8 cellular contexts compared by ENCODE assay signal in genomic region chr2:74334931-74335333, GRCh38. TPM values are rescaled to one million over a fixed set of nuclear protein-coding genes. Genes with fewer than 3 reads are reported as not detected.
DNase-seq lines count a peak whose midpoint lies in the region; ATAC-seq, FAIRE-seq and TF ChIP-seq lines count a peak whose summit lies in the region.

No MANE protein-coding gene starts in this region.

- POLR2A ChIA-PET in A549 (lab: Yijun Ruan, JAX), result interaction anchor here (1.0 to 2.0 kb wide), 2 partner anchors 86 to 157 kb away, joined by 3 to 4 read pairs; partner anchors contain the start of gene MOB1A
- POLR2A ChIA-PET in WTC11 (lab: Charles Lee), result interaction anchor here (1.3 kb wide), 1 partner anchor 40 kb away, joined by 4 read pairs; no protein-coding TSS in a partner anchor

- no peaks in the 10 kb centered on the region for H3K79me2 ChIP-seq in mammary epithelial cell (ENCODE audit: insufficient read depth, low read length)

- ATAC-seq in A549, result peak; percentile 90 to 96
- ATAC-seq in GM18867 (IDR thresholded peaks at IDR 0.05; ENCODE audit: unreplicated experiment), result peak; percentile 49
- peak; percentile 93 for ATAC-seq in WTC11
- no peak for ATAC-seq in HG03196 (IDR thresholded peaks at IDR 0.05; ENCODE audit: unreplicated experiment)

- H3K36me3 ChIP-seq in mammary epithelial cell (ENCODE audit: insufficient read depth, low read length), result no peaks in the 10 kb centered on the region

- TF ChIP-seq RAD21 in A549 (conservative IDR thresholded peaks at IDR 0.05 in 1 of 2, IDR thresholded peaks at IDR 0.05 in 1 of 2), result peak; percentile 72 to 83

- no peak overlapping the region for H3K27ac Mint-ChIP-seq in WTC11

- no peaks in the 10 kb centered on the region for H3K9me3 Mint-ChIP-seq in WTC11

- dilution Hi-C loops in mammary epithelial cell (cut with HindIII; ENCODE audit: low sequenced_read_pairs), result no loop called here

- H3K4me1 Mint-ChIP-seq in WTC11, result no peaks in the 10 kb centered on the region

- no TSS peak for BruUV-seq in mammary epithelial cell (replicated peaks; lab: Mats Ljungman, UMichigan)

- no peak overlapping the region for H3K4me3 Mint-ChIP-seq in WTC11

- no peaks in the 10 kb centered on the region for H4K20me1 ChIP-seq in mammary epithelial cell (ENCODE audit: insufficient read depth, low read length)

- H3K27ac ChIP-seq in A549 (no peak overlapping the region), mammary epithelial cell (ENCODE audit: insufficient read depth, low read depth, low read length) (no peak overlapping the region)

- H3K4me2 ChIP-seq in A549 (no peak overlapping the region), mammary epithelial cell (ENCODE audit: insufficient read depth, low read depth, low read length) (no peak overlapping the region)

- H3K9me3 ChIP-seq in A549 (no peaks in the 10 kb centered on the region), mammary epithelial cell (replicated peaks; ENCODE audit: insufficient read depth, low read length) (no peaks in the 10 kb centered on the region)

- no peak overlapping the region for H3K4me3 ChIP-seq in A549
- no peak overlapping the region for H3K4me3 ChIP-seq in mammary epithelial cell (replicated peaks in 1 of 3; ENCODE audit: insufficient read depth in 1 of 3, low read depth in 2 of 3, low read length in 3 of 3)

- H3K27me3 ChIP-seq in mammary epithelial cell (ENCODE audit: insufficient read depth, low read length), result no peaks in the 10 kb centered on the region

- H3K9ac ChIP-seq in mammary epithelial cell (ENCODE audit: insufficient read depth, low read length), result no peak overlapping the region

- in situ Hi-C loops in mammary epithelial cell (cut with MboI; ENCODE audit: low sequenced_read_pairs in 2 of 2), result no loop called here

- TF ChIP-seq EP300 in A549 (IDR thresholded peaks at IDR 0.05), result no peak

- peak; percentile 72 to 81 for DNase-seq in A549 (ENCODE audit: low read depth in 1 of 2, low spot score in 1 of 2)
- DNase-seq in NCI-H2107 (lab: John Stamatoyannopoulos, UW), result peak; percentile 39
- peak; percentile 85 for DNase-seq in WTC11 (ENCODE audit: low spot score)
- peak; percentile 49 for DNase-seq in mammary epithelial cell
- DNase-seq in islet precursor cell, result peak; percentile 87
- peak; percentile 41 to 61 for DNase-seq in stimulated activated CD4-positive, alpha-beta T cell treated with anti-CD3 and anti-CD28 coated beads, Interleukin-1b, Interleukin-23, amount 100 ng/mL, for 1 hour (ENCODE audit: low read depth in 2 of 2)

- peaks cover 10% of the 10 kb centered on the region for H3K27me3 Mint-ChIP-seq in WTC11 (ENCODE audit: low read depth)

- TF ChIP-seq CTCF in A549 (IDR thresholded peaks at IDR 0.05), result peak; percentile 90
- TF ChIP-seq CTCF in WTC11 (IDR thresholded peaks at IDR 0.05), result peak; percentile 90
- peak; percentile 96 to 98 for TF ChIP-seq CTCF in mammary epithelial cell (conservative IDR thresholded peaks at IDR 0.05 in 1 of 2, IDR thresholded peaks at IDR 0.05 in 1 of 2; ENCODE audit: extremely low read depth in 1 of 2, insufficient read depth in 1 of 2, low read depth in 1 of 2, low read length in 2 of 2)

- no peaks in the 10 kb centered on the region for H3K4me1 ChIP-seq in A549
- no peaks in the 10 kb centered on the region for H3K4me1 ChIP-seq in mammary epithelial cell (ENCODE audit: insufficient read depth, low read length)

- H3K36me3 Mint-ChIP-seq in WTC11, result no peaks in the 10 kb centered on the region

- CTCF ChIA-PET in A549 (lab: Yijun Ruan, JAX) (interaction anchor here (0.6 to 5.1 kb wide), 68 partner anchors 11 to 824 kb away, joined by 3 to 105 read pairs (median 5); partner anchors contain the start of genes MOB1A, SLC4A5 and STAMBP), WTC11 (lab: Charles Lee) (interaction anchor here (0.6 to 3.3 kb wide), 76 partner anchors 10 to 512 kb away, joined by 3 to 63 read pairs (median 5); partner anchors contain the start of genes AUP1, C2orf81, CCDC142 and DCTN1), mammary epithelial cell (lab: Charles Lee; ENCODE audit: low non-redundant PET) (interaction anchor here (0.6 to 0.8 kb wide), 7 partner anchors 16 to 334 kb away, joined by 3 to 12 read pairs (median 5); partner anchors contain the start of gene SEMA4F)

- no peak for FAIRE-seq in A549 (lab: Jason Lieb, UNC)

- TF ChIP-seq POLR2A in A549 (IDR thresholded peaks at IDR 0.05; ENCODE audit: low read length), result no peak

- intact Hi-C loops in mammary epithelial cell (cut with micrococcal nuclease), result loop anchor here (1.0 to 5.0 kb wide), 6 partner anchors 57 to 252 kb away; partner anchors contain the start of genes CCDC142, INO80B, TTC31 and WBP1

- 36% methylated on average over 3 of the region's 3 CpGs for WGBS in A549 (ENCODE audit: missing lambda C conversion rate)
- WGBS in mammary epithelial cell (ENCODE audit: low coverage, missing lambda C conversion rate), result 33% methylated on average over 3 of the region's 3 CpGs

- H2AFZ ChIP-seq in mammary epithelial cell (ENCODE audit: low read depth, low read length), result no peak overlapping the region

TF ChIP-seq in A549, 52 proteins besides CTCF, POLR2A, EP300 and RAD21:
- TF ChIP-seq USF2 (IDR thresholded peaks at IDR 0.05) (peak; percentile 72), HES2 (IDR thresholded peaks at IDR 0.05) (no peak), SMC3 (IDR thresholded peaks at IDR 0.05) (peak; percentile 78), MAZ (IDR thresholded peaks at IDR 0.05; ENCODE audit: borderline replicate concordance, low read depth, low read length) (no peak)
TF ChIP-seq in A549: peak in this region for 2.

TF ChIP-seq in WTC11, 78 proteins besides CTCF, POLR2A, EP300 and RAD21:
- TF ChIP-seq NFYB (CRISPR knock-in tag; conservative IDR thresholded peaks at IDR 0.05; ENCODE audit: low read depth), result no peak
- TF ChIP-seq GTF2I (CRISPR knock-in tag; conservative IDR thresholded peaks at IDR 0.05), result peak; percentile 70; the same call in 1 of the 2 replicates

RNA-seq across cellular contexts. Expression of gene SLC4A5, which starts 8.3 kb away (rescaled TPM):
- 1.1 and 1.3 TPM in 2 replicates for polyA plus RNA-seq in A549 (2011; rRNA removed)
- polyA plus RNA-seq in A549 (2012; cell fraction: cytosol; rRNA removed), result 0.04 and 0.18 TPM in 2 replicates
- 0.62 and 0.70 TPM in 2 replicates for polyA plus RNA-seq in A549 (2012; cell fraction: nucleus; rRNA removed)
- 0.38 to 0.63 TPM (median 0.50 TPM) in 3 replicates for polyA plus RNA-seq in A549 (2017; fragmentation: RNase III; extraction: RNeasy Plus Mini Kit Qiagen cat#74134 plus additional on column Dnase treatment)
- 1.2 and 1.3 TPM in 2 replicates for polyA minus RNA-seq in A549 (2011; rRNA and poly(A)+ RNA removed)
- total RNA-seq in WTC11 (2021), result 0.62 to 1.8 TPM (median 1.2 TPM) in 3 replicates
- total RNA-seq in mammary epithelial cell, result 1 to 10 TPM in 1 of 2 donors, under 1 TPM in 1; 0.56 to 1.5 TPM
- 0.12 TPM for polyA plus RNA-seq in mammary epithelial cell
- polyA minus RNA-seq in mammary epithelial cell, result 2.9 TPM

RNA-seq across cellular contexts. Expression of gene DCTN1, which starts 45.2 kb away (rescaled TPM):
- 95.1 and 99.1 TPM in 2 replicates for polyA plus RNA-seq in A549 (2011; rRNA removed)
- polyA plus RNA-seq in A549 (2012; cell fraction: cytosol; rRNA removed), result 104 and 126 TPM in 2 replicates
- 208 and 237 TPM in 2 replicates for polyA plus RNA-seq in A549 (2012; cell fraction: nucleus; rRNA removed)
- polyA plus RNA-seq in A549 (2017; fragmentation: RNase III; extraction: RNeasy Plus Mini Kit Qiagen cat#74134 plus additional on column Dnase treatment), result 104 to 107 TPM (median 106 TPM) in 3 replicates
- polyA minus RNA-seq in A549 (2011; rRNA and poly(A)+ RNA removed), result 225 and 253 TPM in 2 replicates
- 165 to 179 TPM (median 168 TPM) in 3 replicates for total RNA-seq in WTC11 (2021)
- 100 to 1,000 TPM; 137 to 172 TPM for total RNA-seq in mammary epithelial cell
- 124 TPM for polyA plus RNA-seq in mammary epithelial cell
- 244 TPM for polyA minus RNA-seq in mammary epithelial cell

Comparison
In these comparisons a context has a peak if more than half of its experiments do, and no peak if none do; other contexts are left out.
1. Of the 8 proteins assayed by ChIP-seq in both WTC11 and A549: peak only in WTC11: none; only in A549: USF2; in both: CTCF; in neither: 6.